Comparison of ENCODE assay signal across 18 cellular contexts in the genomic region with DNA sequence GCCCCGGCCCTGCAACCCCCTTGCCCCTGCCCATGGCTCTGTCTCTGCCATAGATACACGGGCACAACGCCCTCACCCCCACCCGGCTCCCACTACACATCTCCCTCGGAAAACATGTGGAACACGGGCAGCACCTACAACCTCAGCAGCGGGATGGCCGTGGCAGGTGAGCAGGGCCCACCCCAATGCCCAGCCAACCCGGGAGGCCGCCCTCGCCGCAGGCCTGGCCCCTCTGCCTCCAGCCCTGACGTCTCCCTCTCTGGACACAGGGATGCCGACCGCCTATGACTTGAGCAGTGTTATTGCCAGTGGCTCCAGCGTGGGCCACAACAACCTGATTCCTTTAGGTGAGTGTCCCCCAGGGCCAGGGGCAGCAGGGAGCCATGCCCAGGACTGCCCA. TPM values are rescaled to one million over a fixed set of nuclear protein-coding genes. Genes with fewer than 3 reads are reported as not detected.
DNase-seq lines count a peak whose midpoint lies in the region; ATAC-seq and TF ChIP-seq lines count a peak whose summit lies in the region.
"Had no signal": no experiment of that assay in that cellular context is flagged by ENCODE, and none has a peak within 500 bp of the region (broad histone marks: within the 10 kb centered on the region; RNA-seq: fewer than 3 reads in every experiment).

No MANE protein-coding gene starts in this region.

- no peaks in the 10 kb centered on the region for H3K36me3 ChIP-seq in Panc1 (ENCODE audit: control insufficient read depth, insufficient read depth, low read length)

- intact Hi-C loops in Panc1 (cut with micrococcal nuclease; ENCODE audit: unreplicated experiment): no loop called here
- intact Hi-C loops in sciatic nerve (cut with DNase I): loop anchor here (10.0 kb wide), 1 partner anchor 46 kb away; the partner anchor contains the start of gene CARM1

- no peak for TF ChIP-seq CTCF in Panc1 (IDR thresholded peaks at IDR 0.05)

- no peaks in the 10 kb centered on the region for H3K9me3 ChIP-seq in Panc1 (ENCODE audit: control insufficient read depth, insufficient read depth, low read depth, low read length)
- H3K9me3 ChIP-seq: SJSA1 had no signal

- no peaks in the 10 kb centered on the region for H3K4me1 ChIP-seq in Panc1 (ENCODE audit: control insufficient read depth, insufficient read depth, low read length)

- CTCF ChIA-PET in Panc1 (lab: Charles Lee): no interaction called here

- POLR2A ChIA-PET in Panc1 (lab: Charles Lee): no interaction called here

- BruUV-seq in Panc1 (replicated peaks; lab: Mats Ljungman, UMichigan): no TSS peak

- H3K27ac ChIP-seq in Panc1 (ENCODE audit: low read length) (no peak overlapping the region), cingulate gyrus (ENCODE audit: low read depth, low read length) (peak overlapping the region; percentile 29)
- H3K27ac ChIP-seq: GM23248, SJSA1 had no signal

- peak; percentile 15 for TF ChIP-seq POLR2A in GM18505 (IDR thresholded peaks at IDR 0.05; ENCODE audit: borderline replicate concordance, extremely low read depth, insufficient read depth, insufficient read length)

- no peak for DNase-seq in Panc1 (ENCODE audit: low read depth, low spot score)
- no peak for DNase-seq in sciatic nerve (ENCODE audit: low spot score)
- DNase-seq in NCI-H526 treated with DMSO at 0.1 percent for 48 hours (lab: John Stamatoyannopoulos, UW): no peak
- DNase-seq in NCI-H82 (lab: John Stamatoyannopoulos, UW): no peak
- DNase-seq in SKM-1 treated with dmso at 0.1 percent for 144 hours (lab: John Stamatoyannopoulos, UW; ENCODE audit: unreplicated experiment): no peak
- no peak for DNase-seq in NCI-H1417 (lab: John Stamatoyannopoulos, UW)
- DNase-seq: AML-193; COR-L47; GM23248; HFFc6; NCI-H1417 treated with DMSO at 0.1 percent for 48 hours; NCI-H1930; NCI-H69; NK-92 treated with Interleukin-12 subunit alpha and Interleukin-12 subunit beta, amount 100 ng/mL, for 24 hours; RPMI8226 had no signal

- H3K27me3 ChIP-seq in Panc1 (ENCODE audit: control insufficient read depth, insufficient read depth, low read length): no peaks in the 10 kb centered on the region
- H3K27me3 ChIP-seq: SJSA1 had no signal

- ATAC-seq in GM18505 (IDR thresholded peaks at IDR 0.05; ENCODE audit: unreplicated experiment) (no peak), Panc1 (peak; percentile 21), sciatic nerve (peak; percentile 11)

- in situ Hi-C loops in Panc1 (cut with HindIII; ENCODE audit: low pct_unique_long_range_greater_than_20kb, low sequenced_read_pairs): no loop called here

- H3K4me3 ChIP-seq in Panc1 (ENCODE audit: low read depth in 2 of 2, low read length in 2 of 2): no peak overlapping the region
- H3K4me3 ChIP-seq: GM23248, SJSA1 had no signal

RNA-seq across cellular contexts. Expression of gene YIPF2, which starts 7.7 kb away (rescaled TPM):
- total RNA-seq in Panc1 (2021; ENCODE audit: unreplicated experiment) (29.0 TPM), sciatic nerve (33.1 TPM)
- polyA plus RNA-seq in Panc1 (2012; ENCODE audit: insufficient read length): 41.0 TPM

RNA-seq across cellular contexts. Expression of gene TIMM29, which starts 7.8 kb away (rescaled TPM):
- total RNA-seq in Panc1 (2021; ENCODE audit: unreplicated experiment) (16.5 TPM), sciatic nerve (14.4 TPM)
- polyA plus RNA-seq in Panc1 (2012; ENCODE audit: insufficient read length): 17.7 TPM

RNA-seq across cellular contexts. Expression of gene SMARCA4, which starts 40.0 kb away (rescaled TPM):
- total RNA-seq in Panc1 (2021; ENCODE audit: unreplicated experiment): 36.2 TPM
- polyA plus RNA-seq in Panc1 (2012; ENCODE audit: insufficient read length): 36.1 TPM
- total RNA-seq in sciatic nerve: 77.8 TPM

RNA-seq across cellular contexts. Expression of gene CARM1, which starts 49.4 kb away (rescaled TPM):
- total RNA-seq in Panc1 (2021; ENCODE audit: unreplicated experiment) (44.9 TPM), sciatic nerve (33.3 TPM)
- polyA plus RNA-seq in Panc1 (2012; ENCODE audit: insufficient read length): 64.9 TPM
